Comparison of ENCODE assay signal across 10 cellular contexts in genomic region chr21:34987673-34988072, GRCh38.
DNase-seq lines count a peak whose midpoint lies in the region; ATAC-seq and TF ChIP-seq lines count a peak whose summit lies in the region.
"Had no signal": no experiment of that assay in that cellular context is flagged by ENCODE, and none has a peak within 500 bp of the region (broad histone marks: within the 10 kb centered on the region; RNA-seq: fewer than 3 reads in every experiment).

No MANE protein-coding gene starts in this region.

- no peak for ATAC-seq in activated CD8-positive, alpha-beta memory T cell treated with anti-CD3 and anti-CD28 coated beads, Interleukin-2, amount 10 ng/mL, durations not matched to agents 7 days and 5 days
- ATAC-seq in GM18870 (IDR thresholded peaks at IDR 0.05; ENCODE audit: unreplicated experiment), result no peak
- ATAC-seq: Panc1 had no signal

- CTCF ChIA-PET in activated CD8-positive, alpha-beta memory T cell treated with anti-CD3 and anti-CD28 coated beads, Interleukin-2, amount 10 ng/mL, durations not matched to agents 7 days and 5 days (lab: Charles Lee), result interaction anchor here (1.0 to 4.8 kb wide), 12 partner anchors 8 to 102 kb away, joined by 3 to 36 read pairs (median 4); no protein-coding TSS in a partner anchor

- peaks cover 83% of the 10 kb centered on the region for H3K4me1 Mint-ChIP-seq in activated CD8-positive, alpha-beta memory T cell treated with anti-CD3 and anti-CD28 coated beads, Interleukin-2, amount 10 ng/mL, durations not matched to agents 7 days and 5 days

- peak overlapping the region; percentile 87 for H3K27ac Mint-ChIP-seq in activated CD8-positive, alpha-beta memory T cell treated with anti-CD3 and anti-CD28 coated beads, Interleukin-2, amount 10 ng/mL, durations not matched to agents 7 days and 5 days

- no peaks in the 10 kb centered on the region for H3K9me2 ChIP-seq in OCI-LY1 (ENCODE audit: low read depth, low read length)

- WGBS in spleen, 5 donors, result 25 to 34% (median 28%) methylated on average over 3 of the region's 3 CpGs

- H3K27ac ChIP-seq in OCI-LY1 (ENCODE audit: low read depth, low read length, poor library complexity, severe bottlenecking) (no peak overlapping the region), spleen (peak overlapping the region in 7 of 8 donors; percentile 6 to 78 (median 56))
- peak overlapping the region; percentile 75 for H3K27ac ChIP-seq in effector memory CD4-positive, alpha-beta T cell (ENCODE audit: insufficient read depth, low read length, poor library complexity, severe bottlenecking)

- no peaks in the 10 kb centered on the region for H3K9me3 Mint-ChIP-seq in activated CD8-positive, alpha-beta memory T cell treated with anti-CD3 and anti-CD28 coated beads, Interleukin-2, amount 10 ng/mL, durations not matched to agents 7 days and 5 days (ENCODE audit: low read depth)

- H3K4me3 Mint-ChIP-seq in activated CD8-positive, alpha-beta memory T cell treated with anti-CD3 and anti-CD28 coated beads, Interleukin-2, amount 10 ng/mL, durations not matched to agents 7 days and 5 days, result peak overlapping the region; percentile 62

- H3K9ac ChIP-seq in OCI-LY1 (ENCODE audit: low read length), result no peak overlapping the region

- H3K36me3 Mint-ChIP-seq in activated CD8-positive, alpha-beta memory T cell treated with anti-CD3 and anti-CD28 coated beads, Interleukin-2, amount 10 ng/mL, durations not matched to agents 7 days and 5 days, result peaks cover 5% of the 10 kb centered on the region

- H3K4me1 ChIP-seq in OCI-LY1 (ENCODE audit: insufficient read depth, low read length, severe bottlenecking) (peaks cover 23% of the 10 kb centered on the region), spleen (peaks cover 30 to 93% (median 61%) of the 10 kb centered on the region in 6 donors)
- peaks cover 72% of the 10 kb centered on the region for H3K4me1 ChIP-seq in effector memory CD4-positive, alpha-beta T cell (ENCODE audit: control insufficient read depth, insufficient read depth, low read length, poor library complexity, severe bottlenecking)

- H3K4me2 ChIP-seq in OCI-LY1 (ENCODE audit: low read length), result peak overlapping the region; percentile 43

- no peak overlapping the region for H3K4me3 ChIP-seq in OCI-LY1 (ENCODE audit: low read depth, low read length, poor library complexity, severe bottlenecking)
- peak overlapping the region; percentile 37 for H3K4me3 ChIP-seq in effector memory CD4-positive, alpha-beta T cell (ENCODE audit: insufficient read depth, low read depth, low read length, poor library complexity, severe bottlenecking)
- peak overlapping the region in 1 of 8 donors; percentile 38 for H3K4me3 ChIP-seq in spleen

- H4K20me1 ChIP-seq in OCI-LY1 (ENCODE audit: insufficient read depth, low read length), result no peaks in the 10 kb centered on the region

- H3F3A ChIP-seq in OCI-LY1 (ENCODE audit: insufficient read depth, low read length), result no peaks in the 10 kb centered on the region

- no peaks in the 10 kb centered on the region for H3K9me3 ChIP-seq in OCI-LY1 (ENCODE audit: low read length)
- no peaks in the 10 kb centered on the region for H3K9me3 ChIP-seq in effector memory CD4-positive, alpha-beta T cell (ENCODE audit: control insufficient read depth, low read length)
- H3K9me3 ChIP-seq in spleen, result no peaks in the 10 kb centered on the region

- no peaks in the 10 kb centered on the region for H3K27me3 Mint-ChIP-seq in activated CD8-positive, alpha-beta memory T cell treated with anti-CD3 and anti-CD28 coated beads, Interleukin-2, amount 10 ng/mL, durations not matched to agents 7 days and 5 days

- TF ChIP-seq CTCF in OCI-LY1 (IDR thresholded peaks at IDR 0.05; ENCODE audit: low read length), result no peak
- TF ChIP-seq CTCF in spleen (IDR thresholded peaks at IDR 0.05 in 8 of 11, conservative IDR thresholded peaks at IDR 0.05 in 3 of 11), result no peak

- DNase-seq in activated CD8-positive, alpha-beta memory T cell treated with anti-CD3 and anti-CD28 coated beads, Interleukin-2, amount 10 ng/mL, durations not matched to agents 7 days and 5 days, result no peak
- DNase-seq in activated CD8-positive, alpha-beta memory T cell treated with anti-CD3 and anti-CD28 coated beads, Interleukin-2, amount 50 U/mL, for 48 hours, result no peak
- DNase-seq in effector memory CD4-positive, alpha-beta T cell, result no peak
- DNase-seq in spleen (no peak), NCI-H2196 treated with DMSO at 0.1 percent for 48 hours (lab: John Stamatoyannopoulos, UW; ENCODE audit: unreplicated experiment) (no peak), amygdala (lab: John Stamatoyannopoulos, UW) (no peak)
- DNase-seq: NCI-H2227 treated with DMSO at 0.1 percent for 48 hours had no signal

- no peak for TF ChIP-seq POLR2A in spleen (IDR thresholded peaks at IDR 0.05)

- peaks cover 30% of the 10 kb centered on the region; the same call in 1 of the 2 replicates for H3K36me3 ChIP-seq in OCI-LY1 (ENCODE audit: insufficient read depth, low read length)
- no peaks in the 10 kb centered on the region for H3K36me3 ChIP-seq in effector memory CD4-positive, alpha-beta T cell (ENCODE audit: control insufficient read depth, insufficient read depth, low read length)
- H3K36me3 ChIP-seq in spleen, result peaks cover 0 to 2% (median 0%) of the 10 kb centered on the region in 6 donors

- intact Hi-C loops in spleen (cut with DNase I; ENCODE audit: low total_unique reads), result no loop called here

- no peaks in the 10 kb centered on the region for H3K79me2 ChIP-seq in OCI-LY1 (ENCODE audit: insufficient read depth, low read length)

- H3K27me3 ChIP-seq in OCI-LY1 (ENCODE audit: insufficient read depth, low read length) (no peaks in the 10 kb centered on the region), spleen (replicated peaks in 1 of 7) (no peaks in the 10 kb centered on the region)
- no peaks in the 10 kb centered on the region for H3K27me3 ChIP-seq in effector memory CD4-positive, alpha-beta T cell (replicated peaks; ENCODE audit: control insufficient read depth, insufficient read depth, low read length, poor library complexity, severe bottlenecking)

- H2AFZ ChIP-seq in OCI-LY1 (ENCODE audit: low read length), result no peak overlapping the region
